In genomic region chr12:116075251-116075650, GRCh38 we compare ENCODE assay signal across 1 cellular context.
TF ChIP-seq lines count a peak whose summit lies in the region.

No MANE protein-coding gene starts in this region.

TF ChIP-seq in K562, 482 proteins besides CTCF, POLR2A, EP300 and RAD21 (continued from another document):
- TF ChIP-seq XRCC5 (IDR thresholded peaks at IDR 0.05; ENCODE audit: low read depth, low read length) = no peak
- no peak for TF ChIP-seq SUPT5H (IDR thresholded peaks at IDR 0.05)
- TF ChIP-seq PCBP2 (IDR thresholded peaks at IDR 0.05; ENCODE audit: low read depth, low read length, poor library complexity, severe bottlenecking) = no peak
- TF ChIP-seq C11orf30 (IDR thresholded peaks at IDR 0.05; ENCODE audit: low read depth) = 0 out of 2 replicates have a peak, but pooled peaks have one; percentile 24
